Comparison of ENCODE assay signal across 1 cellular context in the genomic region with DNA sequence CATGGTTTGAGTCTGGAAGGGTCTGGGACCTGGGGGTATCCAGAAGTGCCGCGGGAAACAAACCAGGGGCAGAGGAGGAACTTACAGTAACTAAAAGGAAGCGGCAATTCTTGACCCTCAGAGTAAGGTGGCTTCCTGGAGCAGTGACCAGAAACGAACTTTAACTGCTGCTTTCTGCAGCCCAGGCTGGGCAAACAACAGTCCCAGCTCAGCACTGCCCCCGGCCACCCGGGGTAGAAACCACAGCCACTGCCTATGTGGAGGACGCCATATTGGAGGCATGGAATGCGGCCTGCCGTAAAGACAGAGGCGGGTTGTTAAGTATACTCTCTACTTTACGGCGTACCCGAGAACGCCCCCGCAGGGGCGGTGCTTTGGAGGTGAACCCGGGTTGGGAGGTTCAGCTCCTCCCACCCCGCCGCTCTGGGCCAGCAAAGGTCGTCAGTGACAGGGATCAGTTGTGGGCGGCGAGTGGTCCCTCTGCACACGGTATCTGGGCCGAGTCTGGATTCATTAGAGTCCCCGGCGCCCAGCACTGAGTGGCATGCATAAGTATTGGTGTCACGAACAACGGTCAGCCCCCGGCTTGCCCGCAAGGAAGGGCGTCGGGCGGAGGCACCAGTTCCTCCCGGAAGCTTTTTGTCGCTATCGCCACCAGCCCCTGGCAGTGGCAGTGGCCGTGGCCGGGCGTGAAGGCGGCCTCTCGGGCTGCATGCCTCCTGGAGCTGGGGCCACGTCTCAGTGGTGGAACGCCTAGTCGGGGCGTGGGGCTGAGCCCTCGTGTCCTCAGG.
TF ChIP-seq lines count a peak whose summit lies in the region.

Gene PDSS2, minus strand, starts transcription at position 282 of the 791 bp plus-strand sequence. Its CDS starts 279 bp downstream, at position 3.

TF ChIP-seq in HEK293, 187 proteins besides CTCF, POLR2A, EP300 and RAD21 (continued from another document and continues in another):
- TF ChIP-seq ZFP41 (tag by site-specific recombination; IDR thresholded peaks at IDR 0.05; ENCODE audit: borderline replicate concordance) (no peak), TSHZ1 (tag by site-specific recombination; IDR thresholded peaks at IDR 0.05; ENCODE audit: borderline replicate concordance) (peak; percentile 61; the same call in 1 of the 2 replicates), ZNF10 (tag by site-specific recombination; IDR thresholded peaks at IDR 0.05) (no peak; the same call in 1 of the 2 replicates), ZNF624 (tag by site-specific recombination; IDR thresholded peaks at IDR 0.05) (no peak), ZNF350 (tag by site-specific recombination; IDR thresholded peaks at IDR 0.05) (no peak), ZNF530 (tag by site-specific recombination; IDR thresholded peaks at IDR 0.05; ENCODE audit: low read depth) (no peak), ZNF184 (tag by site-specific recombination; IDR thresholded peaks at IDR 0.05) (no peak), ZNF112 (tag by site-specific recombination; IDR thresholded peaks at IDR 0.05) (no peak), ZNF768 (tag by site-specific recombination; IDR thresholded peaks at IDR 0.05) (peak; percentile 47; the same call in 1 of the 2 replicates), ZNF843 (tag by site-specific recombination; IDR thresholded peaks at IDR 0.05) (no peak; the same call in 1 of the 2 replicates), BCL6B (tag by site-specific recombination; IDR thresholded peaks at IDR 0.05) (no peak), GLI4 (tag by site-specific recombination; IDR thresholded peaks at IDR 0.05) (no peak), ZNF416 (tag by site-specific recombination; IDR thresholded peaks at IDR 0.05) (no peak), ZNF596 (tag by site-specific recombination; IDR thresholded peaks at IDR 0.05) (no peak), ZNF645 (tag by site-specific recombination; IDR thresholded peaks at IDR 0.05) (no peak), ZNF626 (tag by site-specific recombination; IDR thresholded peaks at IDR 0.05) (no peak), ZNF510 (tag by site-specific recombination; IDR thresholded peaks at IDR 0.05; ENCODE audit: insufficient replicate concordance) (no peak), ZNF121 (tag by site-specific recombination; IDR thresholded peaks at IDR 0.05) (no peak), SALL2 (tag by site-specific recombination; IDR thresholded peaks at IDR 0.05; ENCODE audit: borderline replicate concordance) (no peak), ZBTB7A (tag by site-specific recombination; IDR thresholded peaks at IDR 0.05; ENCODE audit: low read depth) (no peak), ZNF341 (tag by site-specific recombination; IDR thresholded peaks at IDR 0.05; ENCODE audit: low read depth) (no peak; the same call in 1 of the 2 replicates), ZNF560 (tag by site-specific recombination; IDR thresholded peaks at IDR 0.05; ENCODE audit: borderline replicate concordance) (no peak), PBX3 (CRISPR knock-in tag; IDR thresholded peaks at IDR 0.05) (no peak; the same call in 1 of the 2 replicates), ZNF16 (tag by site-specific recombination; IDR thresholded peaks at IDR 0.05; ENCODE audit: low read depth) (no peak), ZFP37 (tag by site-specific recombination; IDR thresholded peaks at IDR 0.05) (peak; percentile 83), ZNF248 (tag by site-specific recombination; IDR thresholded peaks at IDR 0.05) (no peak), SCRT1 (tag by site-specific recombination; IDR thresholded peaks at IDR 0.05; ENCODE audit: borderline replicate concordance) (no peak), HOXA7 (CRISPR knock-in tag; IDR thresholded peaks at IDR 0.05; ENCODE audit: borderline replicate concordance) (no peak), ZNF670 (tag by site-specific recombination; IDR thresholded peaks at IDR 0.05; ENCODE audit: low read depth) (no peak), ZNF792 (tag by site-specific recombination; IDR thresholded peaks at IDR 0.05) (no peak), ZSCAN4 (tag by site-specific recombination; IDR thresholded peaks at IDR 0.05) (no peak; the same call in 1 of the 2 replicates), KLF10 (tag by site-specific recombination; IDR thresholded peaks at IDR 0.05) (peak; percentile 47; the same call in 1 of the 2 replicates)
- TF ChIP-seq, protein P1, sequence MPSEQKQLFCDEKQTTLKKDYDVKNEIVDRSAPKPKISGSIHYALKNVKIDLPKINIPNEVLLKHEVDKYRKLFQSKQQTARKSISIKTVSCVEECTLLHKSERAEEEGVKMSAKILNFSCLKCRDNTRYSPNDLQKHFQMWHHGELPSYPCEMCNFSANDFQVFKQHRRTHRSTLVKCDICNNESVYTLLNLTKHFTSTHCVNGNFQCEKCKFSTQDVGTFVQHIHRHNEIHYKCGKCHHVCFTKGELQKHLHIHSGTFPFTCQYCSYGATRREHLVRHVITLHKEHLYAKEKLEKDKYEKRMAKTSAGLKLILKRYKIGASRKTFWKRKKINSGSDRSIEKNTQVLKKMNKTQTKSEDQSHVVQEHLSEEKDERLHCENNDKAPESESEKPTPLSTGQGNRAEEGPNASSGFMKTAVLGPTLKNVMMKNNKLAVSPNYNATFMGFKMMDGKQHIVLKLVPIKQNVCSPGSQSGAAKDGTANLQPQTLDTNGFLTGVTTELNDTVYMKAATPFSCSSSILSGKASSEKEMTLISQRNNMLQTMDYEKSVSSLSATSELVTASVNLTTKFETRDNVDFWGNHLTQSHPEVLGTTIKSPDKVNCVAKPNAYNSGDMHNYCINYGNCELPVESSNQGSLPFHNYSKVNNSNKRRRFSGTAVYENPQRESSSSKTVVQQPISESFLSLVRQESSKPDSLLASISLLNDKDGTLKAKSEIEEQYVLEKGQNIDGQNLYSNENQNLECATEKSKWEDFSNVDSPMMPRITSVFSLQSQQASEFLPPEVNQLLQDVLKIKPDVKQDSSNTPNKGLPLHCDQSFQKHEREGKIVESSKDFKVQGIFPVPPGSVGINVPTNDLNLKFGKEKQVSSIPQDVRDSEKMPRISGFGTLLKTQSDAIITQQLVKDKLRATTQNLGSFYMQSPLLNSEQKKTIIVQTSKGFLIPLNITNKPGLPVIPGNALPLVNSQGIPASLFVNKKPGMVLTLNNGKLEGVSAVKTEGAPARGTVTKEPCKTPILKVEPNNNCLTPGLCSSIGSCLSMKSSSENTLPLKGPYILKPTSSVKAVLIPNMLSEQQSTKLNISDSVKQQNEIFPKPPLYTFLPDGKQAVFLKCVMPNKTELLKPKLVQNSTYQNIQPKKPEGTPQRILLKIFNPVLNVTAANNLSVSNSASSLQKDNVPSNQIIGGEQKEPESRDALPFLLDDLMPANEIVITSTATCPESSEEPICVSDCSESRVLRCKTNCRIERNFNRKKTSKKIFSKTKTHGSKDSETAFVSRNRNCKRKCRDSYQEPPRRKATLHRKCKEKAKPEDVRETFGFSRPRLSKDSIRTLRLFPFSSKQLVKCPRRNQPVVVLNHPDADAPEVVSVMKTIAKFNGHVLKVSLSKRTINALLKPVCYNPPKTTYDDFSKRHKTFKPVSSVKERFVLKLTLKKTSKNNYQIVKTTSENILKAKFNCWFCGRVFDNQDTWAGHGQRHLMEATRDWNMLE (tag by site-specific recombination; conservative IDR thresholded peaks at IDR 0.05; ENCODE audit: low read depth) = peak; percentile 33
- TF ChIP-seq, protein P2, sequence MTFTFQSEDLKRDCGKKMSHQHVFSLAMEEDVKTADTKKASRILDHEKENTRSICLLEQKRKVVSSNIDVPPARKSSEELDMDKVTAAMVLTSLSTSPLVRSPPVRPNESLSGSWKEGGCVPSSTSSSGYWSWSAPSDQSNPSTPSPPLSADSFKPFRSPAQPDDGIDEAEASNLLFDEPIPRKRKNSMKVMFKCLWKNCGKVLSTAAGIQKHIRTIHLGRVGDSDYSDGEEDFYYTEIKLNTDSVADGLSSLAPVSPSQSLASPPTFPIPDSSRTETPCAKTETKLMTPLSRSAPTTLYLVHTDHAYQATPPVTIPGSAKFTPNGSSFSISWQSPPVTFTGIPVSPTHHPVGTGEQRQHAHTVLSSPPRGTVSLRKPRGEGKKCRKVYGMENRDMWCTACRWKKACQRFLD (tag by site-specific recombination; IDR thresholded peaks at IDR 0.05) = no peak
- TF ChIP-seq, protein P3, sequence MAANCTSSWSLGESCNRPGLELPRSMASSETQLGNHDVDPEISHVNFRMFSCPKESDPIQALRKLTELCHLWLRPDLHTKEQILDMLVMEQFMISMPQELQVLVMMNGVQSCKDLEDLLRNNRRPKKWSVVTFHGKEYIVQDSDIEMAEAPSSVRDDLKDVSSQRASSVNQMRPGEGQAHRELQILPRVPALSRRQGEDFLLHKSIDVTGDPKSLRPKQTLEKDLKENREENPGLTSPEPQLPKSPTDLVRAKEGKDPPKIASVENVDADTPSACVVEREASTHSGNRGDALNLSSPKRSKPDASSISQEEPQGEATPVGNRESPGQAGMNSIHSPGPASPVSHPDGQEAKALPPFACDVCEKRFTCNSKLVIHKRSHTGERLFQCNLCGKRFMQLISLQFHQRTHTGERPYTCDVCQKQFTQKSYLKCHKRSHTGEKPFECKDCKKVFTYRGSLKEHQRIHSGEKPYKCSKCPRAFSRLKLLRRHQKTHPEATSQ (tag by site-specific recombination; IDR thresholded peaks at IDR 0.05) = peak; percentile 90
- TF ChIP-seq, protein P4, sequence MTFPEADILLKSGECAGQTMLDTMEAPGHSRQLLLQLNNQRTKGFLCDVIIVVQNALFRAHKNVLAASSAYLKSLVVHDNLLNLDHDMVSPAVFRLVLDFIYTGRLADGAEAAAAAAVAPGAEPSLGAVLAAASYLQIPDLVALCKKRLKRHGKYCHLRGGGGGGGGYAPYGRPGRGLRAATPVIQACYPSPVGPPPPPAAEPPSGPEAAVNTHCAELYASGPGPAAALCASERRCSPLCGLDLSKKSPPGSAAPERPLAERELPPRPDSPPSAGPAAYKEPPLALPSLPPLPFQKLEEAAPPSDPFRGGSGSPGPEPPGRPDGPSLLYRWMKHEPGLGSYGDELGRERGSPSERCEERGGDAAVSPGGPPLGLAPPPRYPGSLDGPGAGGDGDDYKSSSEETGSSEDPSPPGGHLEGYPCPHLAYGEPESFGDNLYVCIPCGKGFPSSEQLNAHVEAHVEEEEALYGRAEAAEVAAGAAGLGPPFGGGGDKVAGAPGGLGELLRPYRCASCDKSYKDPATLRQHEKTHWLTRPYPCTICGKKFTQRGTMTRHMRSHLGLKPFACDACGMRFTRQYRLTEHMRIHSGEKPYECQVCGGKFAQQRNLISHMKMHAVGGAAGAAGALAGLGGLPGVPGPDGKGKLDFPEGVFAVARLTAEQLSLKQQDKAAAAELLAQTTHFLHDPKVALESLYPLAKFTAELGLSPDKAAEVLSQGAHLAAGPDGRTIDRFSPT (tag by site-specific recombination; IDR thresholded peaks at IDR 0.05) = peak; percentile 50; the same call in 1 of the 2 replicates
